25 cellular contexts compared by ENCODE assay signal in the genomic region with DNA sequence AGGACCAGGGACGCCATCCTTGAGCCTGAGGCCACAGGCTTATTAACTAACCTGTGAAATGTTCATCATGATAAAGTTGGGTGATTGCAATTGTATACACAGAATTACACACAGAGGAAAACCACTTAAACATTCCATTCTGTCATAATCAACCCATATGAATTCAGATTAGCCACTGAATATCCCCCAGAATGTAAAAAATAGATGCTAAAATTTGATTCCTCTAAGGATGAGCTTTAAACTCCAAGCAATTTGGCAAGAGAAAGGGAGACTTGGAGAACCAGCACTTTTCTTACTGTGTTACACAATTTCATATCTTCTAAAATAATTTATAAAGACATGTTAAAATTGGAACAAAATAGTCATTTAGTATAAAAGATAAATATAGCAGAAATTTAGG.
"Had no signal": no experiment of that assay in that cellular context is flagged by ENCODE, and none has a peak within 500 bp of the region (broad histone marks: within the 10 kb centered on the region; RNA-seq: fewer than 3 reads in every experiment).

No MANE protein-coding gene starts in this region.

- H3K4me3 Mint-ChIP-seq: activated CD4-positive, alpha-beta T cell treated with anti-CD3 and anti-CD28 coated beads for 36 hours; activated T-cell treated with anti-CD3 and anti-CD28 coated beads, Interleukin-2, amount 50 U/mL, for 72 hours; immature natural killer cell; naive B cell; T-helper 2 cell treated with Interferon-gamma antibody and Interleukin-4, amounts not matched to agents 5 μg/mL and 100 μg/mL, for 36 hours had no signal

- DNase-seq: activated CD4-positive, alpha-beta T cell treated with anti-CD3 and anti-CD28 coated beads for 36 hours; activated CD4-positive, CD25-positive, alpha-beta regulatory T cell; activated naive CD4-positive, alpha-beta T cell; activated T-cell treated with anti-CD3 and anti-CD28 coated beads for 4 hours; activated T-cell treated with anti-CD3 and anti-CD28 coated beads, Interleukin-2, amount 50 U/mL, for 72 hours; body of pancreas; dermis blood vessel endothelial cell; effector CD8-positive, alpha-beta T cell; esophagus squamous epithelium; foreskin fibroblast; heart left ventricle; hypothalamus; immature natural killer cell; kidney; left colon; mammary epithelial cell; naive B cell; psoas muscle; stimulated activated naive CD4-positive, alpha-beta T cell had no signal

- H3K27me3 ChIP-seq: body of pancreas, heart left ventricle, right atrium auricular region, tibial nerve had no signal

- H3K9me3 Mint-ChIP-seq: activated naive CD4-positive, alpha-beta T cell treated with anti-CD3 and anti-CD28 coated beads, Interleukin-2, amount 50 U/mL, for 72 hours; activated T-cell treated with anti-CD3 and anti-CD28 coated beads, Interleukin-2, amount 50 U/mL, for 72 hours; T-helper 2 cell treated with Interferon-gamma antibody and Interleukin-4, amounts not matched to agents 5 μg/mL and 100 μg/mL, for 36 hours had no signal

- H3K9me3 ChIP-seq: body of pancreas, esophagus squamous epithelium, heart left ventricle, psoas muscle, right atrium auricular region, tibial nerve had no signal

- H3K36me3 ChIP-seq: esophagus squamous epithelium, heart left ventricle, right atrium auricular region, tibial nerve had no signal

- H3K4me3 ChIP-seq: body of pancreas, esophagus squamous epithelium, heart left ventricle, psoas muscle, right atrium auricular region, tibial nerve had no signal

- H3K4me1 Mint-ChIP-seq: activated CD4-positive, alpha-beta T cell treated with anti-CD3 and anti-CD28 coated beads for 36 hours; immature natural killer cell; naive B cell had no signal

- H3K27ac Mint-ChIP-seq: activated CD4-positive, alpha-beta T cell treated with anti-CD3 and anti-CD28 coated beads for 36 hours; activated naive CD4-positive, alpha-beta T cell treated with anti-CD3 and anti-CD28 coated beads, Interleukin-2, amount 50 U/mL, for 72 hours; activated T-cell treated with anti-CD3 and anti-CD28 coated beads, Interleukin-2, amount 50 U/mL, for 72 hours; immature natural killer cell; naive B cell; T-helper 2 cell treated with Interferon-gamma antibody and Interleukin-4, amounts not matched to agents 5 μg/mL and 100 μg/mL, for 36 hours had no signal

- H3K4me1 ChIP-seq: psoas muscle had no signal

- H3K36me3 Mint-ChIP-seq: activated naive CD4-positive, alpha-beta T cell treated with anti-CD3 and anti-CD28 coated beads, Interleukin-2, amount 50 U/mL, for 72 hours; immature natural killer cell; naive B cell had no signal

- ATAC-seq: activated CD4-positive, alpha-beta T cell treated with anti-CD3 and anti-CD28 coated beads for 36 hours; activated naive CD4-positive, alpha-beta T cell treated with anti-CD3 and anti-CD28 coated beads, Interleukin-2, amount 50 U/mL, for 72 hours; activated T-cell treated with anti-CD3 and anti-CD28 coated beads, Interleukin-2, amount 50 U/mL, for 72 hours; body of pancreas; heart left ventricle; left colon; psoas muscle had no signal

- H3K27ac ChIP-seq: body of pancreas, epithelial cell of prostate, esophagus squamous epithelium, parathyroid adenoma, psoas muscle, right atrium auricular region, tibial nerve had no signal
